15 cellular contexts compared by ENCODE assay signal in the genomic region with DNA sequence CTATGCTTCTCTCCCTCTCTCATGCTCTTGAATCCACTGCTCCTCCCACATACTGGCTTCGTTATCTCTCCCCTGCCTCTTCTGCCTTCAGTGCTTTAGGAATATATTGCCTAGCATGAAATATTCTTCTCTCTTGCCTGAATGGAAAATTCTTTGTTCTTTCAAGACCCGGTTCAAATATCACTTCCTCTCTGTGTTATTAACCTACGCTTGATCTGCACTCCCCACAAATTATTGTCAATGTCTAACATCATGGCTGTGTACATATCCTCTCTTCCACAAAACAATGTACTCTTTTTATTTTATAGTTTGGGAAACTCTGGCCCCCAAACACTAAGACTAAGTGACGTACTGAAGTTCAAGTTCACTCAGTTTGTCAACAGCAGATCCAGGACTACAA.
DNase-seq lines count a peak whose midpoint lies in the region; ATAC-seq and TF ChIP-seq lines count a peak whose summit lies in the region.
"Had no signal": no experiment of that assay in that cellular context is flagged by ENCODE, and none has a peak within 500 bp of the region (broad histone marks: within the 10 kb centered on the region; RNA-seq: fewer than 3 reads in every experiment).

No MANE protein-coding gene starts in this region.

- peak overlapping the region; percentile 76 for H3K27ac ChIP-seq in hepatocyte
- no peak overlapping the region for H3K27ac ChIP-seq in CD8-positive, alpha-beta memory T cell (ENCODE audit: low read depth, low read length)
- H3K27ac ChIP-seq: body of pancreas, gastrocnemius medialis had no signal

- no peaks in the 10 kb centered on the region for H4K20me1 ChIP-seq in hepatocyte (ENCODE audit: insufficient read depth, poor library complexity, severe bottlenecking)

- no peaks in the 10 kb centered on the region for H3K36me3 Mint-ChIP-seq in stimulated activated naive CD8-positive, alpha-beta T cell treated with anti-CD3 and anti-CD28 coated beads, Interleukin-15, Interleukin-2, amounts not matched to agents 100 ng/mL and 50 ng/mL, for 24 hours (ENCODE audit: low read depth)
- no peaks in the 10 kb centered on the region for H3K36me3 Mint-ChIP-seq in activated B cell treated with CpG ODN at 0.5 μM for 24 hours (ENCODE audit: low read depth)
- H3K36me3 Mint-ChIP-seq in CD8-positive, alpha-beta memory T cell, result no peaks in the 10 kb centered on the region
- H3K36me3 Mint-ChIP-seq: WTC11 had no signal

- H3K27me3 Mint-ChIP-seq in stimulated activated naive CD8-positive, alpha-beta T cell treated with anti-CD3 and anti-CD28 coated beads, Interleukin-15, Interleukin-2, amounts not matched to agents 100 ng/mL and 50 ng/mL, for 24 hours, result no peaks in the 10 kb centered on the region
- H3K27me3 Mint-ChIP-seq in activated B cell treated with CpG ODN at 0.5 μM for 24 hours, result no peaks in the 10 kb centered on the region
- no peaks in the 10 kb centered on the region for H3K27me3 Mint-ChIP-seq in CD8-positive, alpha-beta memory T cell

- H2AFZ ChIP-seq in hepatocyte, result no peak overlapping the region

- no peaks in the 10 kb centered on the region for H3K9me3 ChIP-seq in hepatocyte (ENCODE audit: low read depth)
- H3K9me3 ChIP-seq in CD8-positive, alpha-beta memory T cell (ENCODE audit: low read length), result no peaks in the 10 kb centered on the region
- H3K9me3 ChIP-seq: BE2C, body of pancreas, gastrocnemius medialis, psoas muscle had no signal

- intact Hi-C loops in activated B cell treated with CpG ODN at 0.5 μM for 24 hours (cut with micrococcal nuclease), result loop anchor here (2.0 to 5.0 kb wide), 8 partner anchors 14 to 389 kb away; a partner anchor contains a TSS

- no peak overlapping the region for H3K4me3 ChIP-seq in hepatocyte
- no peak overlapping the region for H3K4me3 ChIP-seq in CD8-positive, alpha-beta memory T cell (ENCODE audit: low read length)
- H3K4me3 ChIP-seq: body of pancreas, gastrocnemius medialis, psoas muscle had no signal

- TF ChIP-seq CTCF in activated B cell treated with CpG ODN at 0.5 μM for 24 hours (IDR thresholded peaks at IDR 0.05) (no peak), hepatocyte (IDR thresholded peaks at IDR 0.05; ENCODE audit: poor library complexity) (no peak), GM13976 (IDR thresholded peaks at IDR 0.05; ENCODE audit: borderline replicate concordance, control extremely low read depth, extremely low read depth, insufficient read depth, missing control alignments) (no peak)

- H3K27ac Mint-ChIP-seq in stimulated activated naive CD8-positive, alpha-beta T cell treated with anti-CD3 and anti-CD28 coated beads, Interleukin-15, Interleukin-2, amounts not matched to agents 100 ng/mL and 50 ng/mL, for 24 hours, result peak overlapping the region; percentile 74
- peak overlapping the region; percentile 78 for H3K27ac Mint-ChIP-seq in activated B cell treated with CpG ODN at 0.5 μM for 24 hours
- peak overlapping the region in 2 of 8 donors; percentile 3 to 48 for H3K27ac Mint-ChIP-seq in CD8-positive, alpha-beta memory T cell
- H3K27ac Mint-ChIP-seq: WTC11 had no signal

- H3K36me3 ChIP-seq in hepatocyte (replicated peaks; ENCODE audit: insufficient read depth, low read depth), result no peaks in the 10 kb centered on the region
- H3K36me3 ChIP-seq in CD8-positive, alpha-beta memory T cell (ENCODE audit: insufficient read depth, low read length), result no peaks in the 10 kb centered on the region
- H3K36me3 ChIP-seq: BE2C, gastrocnemius medialis had no signal

- no peak for DNase-seq in stimulated activated naive CD8-positive, alpha-beta T cell treated with anti-CD3 and anti-CD28 coated beads, Interleukin-15, Interleukin-2, amounts not matched to agents 100 U/mL and 50 U/mL, for 24 hours
- DNase-seq in activated B cell treated with CpG ODN at 0.5 μM for 24 hours, result no peak
- DNase-seq in hepatocyte (ENCODE audit: low spot score), result no peak
- DNase-seq in AML-193 (lab: John Stamatoyannopoulos, UW), result no peak
- DNase-seq in CD8-positive, alpha-beta memory T cell, result no peak
- DNase-seq in GM13976 (ENCODE audit: low spot score), result no peak
- no peak for DNase-seq in DMS79 treated with DMSO at 0.1 percent for 48 hours (lab: John Stamatoyannopoulos, UW)
- DNase-seq: effector memory CD4-positive, alpha-beta T cell; gastrocnemius medialis; NCI-H2029 treated with DMSO at 0.1 percent for 48 hours had no signal

- no peak overlapping the region for H3K4me3 Mint-ChIP-seq in stimulated activated naive CD8-positive, alpha-beta T cell treated with anti-CD3 and anti-CD28 coated beads, Interleukin-15, Interleukin-2, amounts not matched to agents 100 ng/mL and 50 ng/mL, for 24 hours
- H3K4me3 Mint-ChIP-seq in activated B cell treated with CpG ODN at 0.5 μM for 24 hours, result no peak overlapping the region
- no peak overlapping the region for H3K4me3 Mint-ChIP-seq in CD8-positive, alpha-beta memory T cell
- H3K4me3 Mint-ChIP-seq: WTC11 had no signal

- H3K4me1 ChIP-seq in hepatocyte (ENCODE audit: insufficient read depth), result peaks cover 8% of the 10 kb centered on the region
- H3K4me1 ChIP-seq in CD8-positive, alpha-beta memory T cell (ENCODE audit: insufficient read depth, low read length), result no peaks in the 10 kb centered on the region
- H3K4me1 ChIP-seq: gastrocnemius medialis, psoas muscle had no signal

- WGBS in hepatocyte (ENCODE audit: low lambda C conversion rate, missing lambda C conversion rate), result 71% methylated on average over 4 of the region's 4 CpGs

- in situ Hi-C loops in GM13976 (cut with MboI; ENCODE audit: low sequenced_read_pairs, unreplicated experiment), result no loop called here

- H3K9me3 Mint-ChIP-seq in stimulated activated naive CD8-positive, alpha-beta T cell treated with anti-CD3 and anti-CD28 coated beads, Interleukin-15, Interleukin-2, amounts not matched to agents 100 ng/mL and 50 ng/mL, for 24 hours, result no peaks in the 10 kb centered on the region
- no peaks in the 10 kb centered on the region for H3K9me3 Mint-ChIP-seq in activated B cell treated with CpG ODN at 0.5 μM for 24 hours
- H3K9me3 Mint-ChIP-seq in CD8-positive, alpha-beta memory T cell, result peaks cover 0 to 2% (median 0%) of the 10 kb centered on the region in 5 donors

- H3K79me2 ChIP-seq in hepatocyte, result no peaks in the 10 kb centered on the region

- POLR2A ChIA-PET in activated B cell treated with CpG ODN at 0.5 μM for 24 hours (lab: Charles Lee), result interaction anchor here (0.5 to 2.1 kb wide), 8 partner anchors 11 to 965 kb away, joined by 3 to 8 read pairs (median 4); no protein-coding TSS in a partner anchor
- POLR2A ChIA-PET in CD8-positive, alpha-beta memory T cell (lab: Charles Lee), result no interaction called here

- CTCF ChIA-PET in activated B cell treated with CpG ODN at 0.5 μM for 24 hours (lab: Charles Lee), result interaction anchor here (1.4 kb wide), 1 partner anchor 201 kb away, joined by 4 read pairs; no protein-coding TSS in a partner anchor
- CTCF ChIA-PET in CD8-positive, alpha-beta memory T cell (lab: Charles Lee), result no interaction called here

- H3K27me3 ChIP-seq in hepatocyte, result no peaks in the 10 kb centered on the region
- H3K27me3 ChIP-seq in CD8-positive, alpha-beta memory T cell (ENCODE audit: insufficient read depth, low read length, poor library complexity, severe bottlenecking), result no peaks in the 10 kb centered on the region
- H3K27me3 ChIP-seq: BE2C, body of pancreas, gastrocnemius medialis had no signal

- H3K4me1 Mint-ChIP-seq in stimulated activated naive CD8-positive, alpha-beta T cell treated with anti-CD3 and anti-CD28 coated beads, Interleukin-15, Interleukin-2, amounts not matched to agents 100 ng/mL and 50 ng/mL, for 24 hours (ENCODE audit: low read depth), result peaks cover 19% of the 10 kb centered on the region
- H3K4me1 Mint-ChIP-seq in activated B cell treated with CpG ODN at 0.5 μM for 24 hours, result peaks cover 18% of the 10 kb centered on the region
- H3K4me1 Mint-ChIP-seq in CD8-positive, alpha-beta memory T cell, result peaks cover 8 to 13% (median 9%) of the 10 kb centered on the region in 3 donors

- H3K9me2 ChIP-seq in hepatocyte (replicated peaks; ENCODE audit: insufficient read depth), result no peaks in the 10 kb centered on the region

- ATAC-seq in stimulated activated naive CD8-positive, alpha-beta T cell treated with anti-CD3 and anti-CD28 coated beads, Interleukin-15, Interleukin-2, amounts not matched to agents 100 U/mL and 50 U/mL, for 24 hours, result no peak
- ATAC-seq in activated B cell treated with CpG ODN at 0.5 μM for 24 hours (ENCODE audit: low read depth), result peak; percentile 41
- ATAC-seq: body of pancreas, WTC11 had no signal

- H3K4me2 ChIP-seq in hepatocyte, result no peak overlapping the region
